Comparison of ENCODE assay signal across 2 cellular contexts in genomic region chr1:3222042-3222692, GRCh38.
TF ChIP-seq lines count a peak whose summit lies in the region.

No MANE protein-coding gene starts in this region.

TF ChIP-seq in GM23338, 12 proteins besides CTCF, POLR2A, EP300 and RAD21 (continued from another document):
- TF ChIP-seq ZNF462 (CRISPR knock-in tag; IDR thresholded peaks at IDR 0.05) (no peak), STAT1 (IDR thresholded peaks at IDR 0.05; ENCODE audit: unreplicated experiment) (no peak), ETS1 (IDR thresholded peaks at IDR 0.05) (no peak), ZNF331 (CRISPR knock-in tag; IDR thresholded peaks at IDR 0.05; ENCODE audit: low read depth) (no peak), EZH2phosphoT487 (IDR thresholded peaks at IDR 0.05; ENCODE audit: unreplicated experiment) (no peak), REST (IDR thresholded peaks at IDR 0.05; ENCODE audit: unreplicated experiment) (no peak), CREB1 (CRISPR knock-in tag; IDR thresholded peaks at IDR 0.05; ENCODE audit: low read depth) (no peak), JUNB (IDR thresholded peaks at IDR 0.05; ENCODE audit: unreplicated experiment) (no peak), POLR2AphosphoS5 (IDR thresholded peaks at IDR 0.05; ENCODE audit: low read depth) (no peak)

TF ChIP-seq in H1, 55 proteins besides CTCF, POLR2A, EP300 and RAD21 (continued from another document):
- TF ChIP-seq CHD7 (IDR thresholded peaks at IDR 0.05; ENCODE audit: insufficient replicate concordance, low read length) (no peak), POLR2AphosphoS5 (IDR thresholded peaks at IDR 0.05; ENCODE audit: low read depth, low read length) (no peak), JUND (IDR thresholded peaks at IDR 0.05; ENCODE audit: low read length) (no peak), SIN3A (conservative IDR thresholded peaks at IDR 0.05 in 1 of 2, IDR thresholded peaks at IDR 0.05 in 1 of 2; ENCODE audit: low read depth in 1 of 2, low read length in 2 of 2) (no peak), RFX5 (IDR thresholded peaks at IDR 0.05; ENCODE audit: borderline replicate concordance, low read depth, low read length) (no peak), RBBP5 (IDR thresholded peaks at IDR 0.05; ENCODE audit: borderline replicate concordance, low read depth, low read length) (no peak), USF2 (IDR thresholded peaks at IDR 0.05; ENCODE audit: low read length) (no peak), BRCA1 (IDR thresholded peaks at IDR 0.05; ENCODE audit: low read depth, low read length) (no peak)
